14 cellular contexts compared by ENCODE assay signal in genomic region chr9:83656032-83656680, GRCh38. TPM values are rescaled to one million over a fixed set of nuclear protein-coding genes. Genes with fewer than 3 reads are reported as not detected.
DNase-seq lines count a peak whose midpoint lies in the region; ATAC-seq and TF ChIP-seq lines count a peak whose summit lies in the region.
"Had no signal": no experiment of that assay in that cellular context is flagged by ENCODE, and none has a peak within 500 bp of the region (broad histone marks: within the 10 kb centered on the region; RNA-seq: fewer than 3 reads in every experiment).

No MANE protein-coding gene starts in this region.

- TF ChIP-seq POLR2A in tibial nerve (IDR thresholded peaks at IDR 0.05), result no peak

- H3K36me3 ChIP-seq in tibial nerve, result peaks cover 0 to 88% (median 0%) of the 10 kb centered on the region in 3 donors

- H3K9me3 Mint-ChIP-seq in activated T-cell treated with anti-CD3 and anti-CD28 coated beads, Interleukin-2, amount 50 U/mL, for 24 hours, result no peaks in the 10 kb centered on the region
- H3K9me3 Mint-ChIP-seq in activated T-cell treated with anti-CD3 and anti-CD28 coated beads, Interleukin-2, amount 50 U/mL, for 4 hours, result peaks cover 4% of the 10 kb centered on the region
- no peaks in the 10 kb centered on the region for H3K9me3 Mint-ChIP-seq in memory B cell
- H3K9me3 Mint-ChIP-seq: CD8-positive, alpha-beta T cell had no signal

- no peaks in the 10 kb centered on the region for H3K27me3 Mint-ChIP-seq in activated T-cell treated with anti-CD3 and anti-CD28 coated beads, Interleukin-2, amount 50 U/mL, for 24 hours
- no peaks in the 10 kb centered on the region for H3K27me3 Mint-ChIP-seq in activated T-cell treated with anti-CD3 and anti-CD28 coated beads, Interleukin-2, amount 50 U/mL, for 4 hours (ENCODE audit: low read depth)
- H3K27me3 Mint-ChIP-seq in memory B cell, result no peaks in the 10 kb centered on the region

- peak overlapping the region; percentile 56 for H3K27ac Mint-ChIP-seq in activated T-cell treated with anti-CD3 and anti-CD28 coated beads, Interleukin-2, amount 50 U/mL, for 24 hours
- no peak overlapping the region for H3K27ac Mint-ChIP-seq in memory B cell
- H3K27ac Mint-ChIP-seq: CD8-positive, alpha-beta T cell had no signal

- no peak overlapping the region for H3K27ac ChIP-seq in tibial nerve

- no peak for DNase-seq in activated T-cell treated with anti-CD3 and anti-CD28 coated beads, Interleukin-2, amount 50 U/mL, for 24 hours
- no peak for DNase-seq in activated T-cell treated with anti-CD3 and anti-CD28 coated beads, Interleukin-2, amount 50 U/mL, for 4 hours
- no peak for DNase-seq in memory B cell (ENCODE audit: low spot score in 2 of 2)
- no peak for DNase-seq in SIG-M5 (lab: John Stamatoyannopoulos, UW)
- no peak for DNase-seq in tibial nerve (ENCODE audit: low spot score in 2 of 2)
- no peak for DNase-seq in NCI-H2171 treated with DMSO at 0.1 percent for 48 hours (lab: John Stamatoyannopoulos, UW)
- DNase-seq: activated CD4-positive, CD25-positive, alpha-beta regulatory T cell treated with anti-CD3 and anti-CD28 coated beads, Interleukin-2, amount 50 U/mL, for 72 hours; CD8-positive, alpha-beta T cell; glutamatergic neuron; NCI-H1105; occipital lobe had no signal

- H3K27me3 ChIP-seq in tibial nerve, result no peaks in the 10 kb centered on the region

- no peak overlapping the region for H3K4me3 ChIP-seq in tibial nerve

- H3K4me1 ChIP-seq in tibial nerve, result no peaks in the 10 kb centered on the region

- no peak for ATAC-seq in activated T-cell treated with anti-CD3 and anti-CD28 coated beads, Interleukin-2, amount 50 U/mL, for 4 hours
- ATAC-seq in GM21381 (IDR thresholded peaks at IDR 0.05; ENCODE audit: unreplicated experiment), result peak; percentile 47
- ATAC-seq in HG03135 (IDR thresholded peaks at IDR 0.05; ENCODE audit: unreplicated experiment), result peak; percentile 51
- ATAC-seq in memory B cell (ENCODE audit: low read depth), result peak; percentile 31
- ATAC-seq: CD8-positive, alpha-beta T cell; Panc1 had no signal

- WGBS in tibial nerve, 2 donors, result 94 to 96% methylated on average over 2 of the region's 2 CpGs

- peaks cover 22% of the 10 kb centered on the region for H3K36me3 Mint-ChIP-seq in activated T-cell treated with anti-CD3 and anti-CD28 coated beads, Interleukin-2, amount 50 U/mL, for 24 hours (ENCODE audit: low read depth)
- peaks cover 46% of the 10 kb centered on the region for H3K36me3 Mint-ChIP-seq in activated T-cell treated with anti-CD3 and anti-CD28 coated beads, Interleukin-2, amount 50 U/mL, for 4 hours (ENCODE audit: insufficient read depth)
- H3K36me3 Mint-ChIP-seq in memory B cell, result peaks cover 33% of the 10 kb centered on the region

- peaks cover 22% of the 10 kb centered on the region for H3K4me1 Mint-ChIP-seq in activated T-cell treated with anti-CD3 and anti-CD28 coated beads, Interleukin-2, amount 50 U/mL, for 24 hours (ENCODE audit: low read depth)
- no peaks in the 10 kb centered on the region for H3K4me1 Mint-ChIP-seq in activated T-cell treated with anti-CD3 and anti-CD28 coated beads, Interleukin-2, amount 50 U/mL, for 4 hours (ENCODE audit: low read depth)
- no peaks in the 10 kb centered on the region for H3K4me1 Mint-ChIP-seq in memory B cell

- no peak overlapping the region for H3K4me3 Mint-ChIP-seq in activated T-cell treated with anti-CD3 and anti-CD28 coated beads, Interleukin-2, amount 50 U/mL, for 24 hours
- H3K4me3 Mint-ChIP-seq in activated T-cell treated with anti-CD3 and anti-CD28 coated beads, Interleukin-2, amount 50 U/mL, for 4 hours, result no peak overlapping the region
- H3K4me3 Mint-ChIP-seq in memory B cell, result no peak overlapping the region
- H3K4me3 Mint-ChIP-seq: CD8-positive, alpha-beta T cell had no signal

- TF ChIP-seq EP300 in tibial nerve (IDR thresholded peaks at IDR 0.05), result no peak

- no peak for TF ChIP-seq CTCF in tibial nerve (IDR thresholded peaks at IDR 0.05)

- no peaks in the 10 kb centered on the region for H3K9me3 ChIP-seq in tibial nerve

RNA-seq across cellular contexts. Expression of gene IDNK, which starts 33.2 kb away (rescaled TPM):
- total RNA-seq in activated T-cell treated with anti-CD3 and anti-CD28 coated beads, Interleukin-2, amount 50 U/mL, for 4 hours, result 1 to 10 TPM; 1.9 to 3.3 (median 3.1) TPM
- total RNA-seq in tibial nerve, result 1 to 10 TPM; 2.7 to 4.6 (median 3.0) TPM

RNA-seq across cellular contexts. Expression of gene UBQLN1, which starts 51.6 kb away (rescaled TPM):
- 100 to 1,000 TPM; 135 to 158 (median 138) TPM for total RNA-seq in activated T-cell treated with anti-CD3 and anti-CD28 coated beads, Interleukin-2, amount 50 U/mL, for 4 hours
- 100 to 1,000 TPM; 100 to 123 (median 110) TPM for total RNA-seq in tibial nerve

Comparison
In these comparisons a context has a peak if more than half of its experiments do, and no peak if none do; other contexts are left out.
1. ATAC-seq: peak in GM21381 (single experiment), HG03135 (single experiment) and memory B cell (single experiment); none in activated T-cell treated with anti-CD3 and anti-CD28 coated beads, Interleukin-2, amount 50 U/mL, for 4 hours (0 of 2).